ENCODE assay signal across 11 cellular contexts in genomic region chr18:48983793-48984437, GRCh38. TPM values are rescaled to one million over a fixed set of nuclear protein-coding genes. Genes with fewer than 3 reads are reported as not detected.
DNase-seq lines count a peak whose midpoint lies in the region; ATAC-seq and TF ChIP-seq lines count a peak whose summit lies in the region.
"Had no signal": no experiment of that assay in that cellular context is flagged by ENCODE, and none has a peak within 500 bp of the region (broad histone marks: within the 10 kb centered on the region; RNA-seq: fewer than 3 reads in every experiment).

No MANE protein-coding gene starts in this region.

- no peaks in the 10 kb centered on the region for H3K9me3 Mint-ChIP-seq in CD4-positive, alpha-beta T cell
- no peaks in the 10 kb centered on the region for H3K9me3 Mint-ChIP-seq in endodermal cell
- no peaks in the 10 kb centered on the region for H3K9me3 Mint-ChIP-seq in activated T-cell treated with anti-CD3 and anti-CD28 coated beads, Interleukin-2, amount 50 U/mL, for 4 hours

- H3K27ac Mint-ChIP-seq in CD4-positive, alpha-beta T cell = no peak overlapping the region
- peak overlapping the region; percentile 74 for H3K27ac Mint-ChIP-seq in endodermal cell

- TF ChIP-seq CTCF in CD4-positive, alpha-beta T cell (IDR thresholded peaks at IDR 0.05) = no peak
- no peak for TF ChIP-seq CTCF in endodermal cell (conservative IDR thresholded peaks at IDR 0.05)

- H3K36me3 ChIP-seq in HUES48 (ENCODE audit: control insufficient read depth, insufficient read depth, low read length) (no peaks in the 10 kb centered on the region), endodermal cell (ENCODE audit: control insufficient read depth, insufficient read depth, low read length) (no peaks in the 10 kb centered on the region)
- H3K36me3 ChIP-seq: spleen had no signal

- intact Hi-C loops in CD4-positive, alpha-beta T cell (cut with DNase I, micrococcal nuclease) = no loop called here

- H3K9me3 ChIP-seq in CD4-positive, alpha-beta T cell (ENCODE audit: control insufficient read depth, low read length) = no peaks in the 10 kb centered on the region
- no peaks in the 10 kb centered on the region for H3K9me3 ChIP-seq in HUES48 (ENCODE audit: control insufficient read depth, insufficient read depth, low read length)
- no peaks in the 10 kb centered on the region for H3K9me3 ChIP-seq in endodermal cell (ENCODE audit: control insufficient read depth, low read length)
- H3K9me3 ChIP-seq: Caco-2, spleen had no signal

- peaks cover 28% of the 10 kb centered on the region for H3K27me3 Mint-ChIP-seq in CD4-positive, alpha-beta T cell
- no peaks in the 10 kb centered on the region for H3K27me3 Mint-ChIP-seq in endodermal cell (ENCODE audit: insufficient read depth)
- peaks cover 2% of the 10 kb centered on the region for H3K27me3 Mint-ChIP-seq in activated T-cell treated with anti-CD3 and anti-CD28 coated beads, Interleukin-2, amount 50 U/mL, for 4 hours (ENCODE audit: low read depth)

- H3K4me3 ChIP-seq in HUES48 (ENCODE audit: low read depth, low read length) (no peak overlapping the region), endodermal cell (ENCODE audit: low read length) (no peak overlapping the region)
- H3K4me3 ChIP-seq: spleen had no signal

- no peak overlapping the region for H3K4me3 Mint-ChIP-seq in CD4-positive, alpha-beta T cell
- H3K4me3 Mint-ChIP-seq in endodermal cell = no peak overlapping the region
- H3K4me3 Mint-ChIP-seq in activated T-cell treated with anti-CD3 and anti-CD28 coated beads, Interleukin-2, amount 50 U/mL, for 4 hours = no peak overlapping the region

- peaks cover 21% of the 10 kb centered on the region for H3K4me1 ChIP-seq in HUES48 (ENCODE audit: control insufficient read depth, insufficient read depth, low read length)
- H3K4me1 ChIP-seq in endodermal cell (ENCODE audit: control insufficient read depth, insufficient read depth, low read length) = peaks cover 3% of the 10 kb centered on the region

- no peak overlapping the region for H3K9ac ChIP-seq in HUES48 (ENCODE audit: low read depth, low read length)
- H3K9ac ChIP-seq in endodermal cell (ENCODE audit: extremely low read depth, low read length, poor library complexity, severe bottlenecking) = no peak overlapping the region

- CTCF ChIA-PET in CD4-positive, alpha-beta T cell (lab: Charles Lee) = interaction anchor here (0.7 to 1.2 kb wide), 2 partner anchors 13 to 141 kb away, joined by 3 to 5 read pairs; no protein-coding TSS in a partner anchor

- WGBS in endodermal cell (ENCODE audit: insufficient coverage in 1 of 2, insufficient read length in 1 of 2), 2 experiments = 84 to 95% methylated on average over 4 to 8 of the region's 8 CpGs

- ATAC-seq in CD4-positive, alpha-beta T cell (ENCODE audit: poor library complexity) = peak; percentile 39
- ATAC-seq in activated T-cell treated with anti-CD3 and anti-CD28 coated beads, Interleukin-2, amount 50 U/mL, for 4 hours = no peak

- POLR2A ChIA-PET in CD4-positive, alpha-beta T cell (lab: Charles Lee) = interaction anchor here (0.9 to 2.0 kb wide), 2 partner anchors 13 to 15 kb away, joined by 3 to 5 read pairs; no protein-coding TSS in a partner anchor

- DNase-seq in CD4-positive, alpha-beta T cell = peak in 3 of 10 experiments; percentile 17 to 39 (median 23)
- DNase-seq in NCI-H748 treated with DMSO at 0.1 percent for 48 hours (lab: John Stamatoyannopoulos, UW) (peak; percentile 23), endodermal cell (peak; percentile 55), DMS114 treated with DMSO at 0.1 percent for 48 hours (lab: John Stamatoyannopoulos, UW; ENCODE audit: unreplicated experiment) (no peak), occipital lobe (lab: John Stamatoyannopoulos, UW) (no peak)
- DNase-seq in activated T-cell treated with anti-CD3 and anti-CD28 coated beads, Interleukin-2, amount 50 U/mL, for 4 hours = no peak
- DNase-seq in activated CD8-positive, alpha-beta memory T cell treated with anti-CD3 and anti-CD28 coated beads, Interleukin-2, amount 50 U/mL, for 4 hours = no peak
- DNase-seq: amniotic stem cell, Caco-2, spleen had no signal

- H3K27ac ChIP-seq in CD4-positive, alpha-beta T cell (ENCODE audit: low read depth, low read length) = no peak overlapping the region
- H3K27ac ChIP-seq in HUES48 (ENCODE audit: low read depth, low read length) = peak overlapping the region; percentile 42
- H3K27ac ChIP-seq in endodermal cell (ENCODE audit: low read depth, low read length) = no peak overlapping the region
- H3K27ac ChIP-seq: spleen had no signal

- H3K36me3 Mint-ChIP-seq in CD4-positive, alpha-beta T cell (ENCODE audit: low read depth) = no peaks in the 10 kb centered on the region
- H3K36me3 Mint-ChIP-seq in endodermal cell (ENCODE audit: low read depth) = no peaks in the 10 kb centered on the region
- no peaks in the 10 kb centered on the region for H3K36me3 Mint-ChIP-seq in activated T-cell treated with anti-CD3 and anti-CD28 coated beads, Interleukin-2, amount 50 U/mL, for 4 hours (ENCODE audit: insufficient read depth)

- no peaks in the 10 kb centered on the region for H3K27me3 ChIP-seq in CD4-positive, alpha-beta T cell (ENCODE audit: control insufficient read depth, insufficient read depth, low read length)
- H3K27me3 ChIP-seq in HUES48 (ENCODE audit: control insufficient read depth, insufficient read depth, low read length) (no peaks in the 10 kb centered on the region), endodermal cell (ENCODE audit: control insufficient read depth, insufficient read depth, low read length, poor library complexity, severe bottlenecking) (no peaks in the 10 kb centered on the region)

- H3K4me1 Mint-ChIP-seq in CD4-positive, alpha-beta T cell (ENCODE audit: low read depth) = peaks cover 13% of the 10 kb centered on the region
- H3K4me1 Mint-ChIP-seq in endodermal cell = peaks cover 32% of the 10 kb centered on the region
- H3K4me1 Mint-ChIP-seq in activated T-cell treated with anti-CD3 and anti-CD28 coated beads, Interleukin-2, amount 50 U/mL, for 4 hours (ENCODE audit: low read depth) = no peaks in the 10 kb centered on the region

RNA-seq across cellular contexts. Expression of gene SMAD7, which starts 33.1 kb away (rescaled TPM):
- 100 to 1,000 TPM; 244 to 254 TPM for total RNA-seq in CD4-positive, alpha-beta T cell
- total RNA-seq in endodermal cell (10 to 100 TPM; 52.4 to 67.4 TPM), occipital lobe (18.7 TPM)
- polyA plus RNA-seq in endodermal cell (2013, experiment 1 of 2) = 16.5 TPM
- polyA plus RNA-seq in endodermal cell (2013, experiment 2 of 2) = 16.2 TPM
- 10 to 100 TPM in 1 of 3 donors, 1 to 10 TPM in 2; 8.0 to 13.6 (median 9.6) TPM for total RNA-seq in activated T-cell treated with anti-CD3 and anti-CD28 coated beads, Interleukin-2, amount 50 U/mL, for 4 hours

Comparison
In these comparisons a context has a peak if more than half of its experiments do, and no peak if none do; other contexts are left out.
1. DNase-seq: peak in NCI-H748 treated with DMSO at 0.1 percent for 48 hours (single experiment) and endodermal cell (single experiment); none in DMS114 treated with DMSO at 0.1 percent for 48 hours (single experiment), activated T-cell treated with anti-CD3 and anti-CD28 coated beads, Interleukin-2, amount 50 U/mL, for 4 hours (single experiment), occipital lobe (single experiment) and activated CD8-positive, alpha-beta memory T cell treated with anti-CD3 and anti-CD28 coated beads, Interleukin-2, amount 50 U/mL, for 4 hours (single experiment).